8 cellular contexts compared by ENCODE assay signal in genomic region chr2:95526360-95527341, GRCh38. TPM values are rescaled to one million over a fixed set of nuclear protein-coding genes. Genes with fewer than 3 reads are reported as not detected.
DNase-seq lines count a peak whose midpoint lies in the region; ATAC-seq and TF ChIP-seq lines count a peak whose summit lies in the region.

No MANE protein-coding gene starts in this region.

- no peaks in the 10 kb centered on the region for H3K9me3 ChIP-seq in right lobe of liver

- ATAC-seq in GM21367 (IDR thresholded peaks at IDR 0.05; ENCODE audit: unreplicated experiment) (peak; percentile 48), activated B cell treated with CpG ODN at 0.5 μM for 24 hours (ENCODE audit: low read depth) (peak; percentile 68), right lobe of liver (peak; percentile 98 to 99 (median 98))

- TF ChIP-seq CTCF in activated B cell treated with CpG ODN at 0.5 μM for 24 hours (IDR thresholded peaks at IDR 0.05) (no peak), cardiac fibroblast (IDR thresholded peaks at IDR 0.05; ENCODE audit: low read depth, low read length) (peak; percentile 34), right lobe of liver (IDR thresholded peaks at IDR 0.05) (peak in 3 of 4 donors; percentile 5 to 39 (median 35))

- H3K27me3 ChIP-seq in right lobe of liver, result no peaks in the 10 kb centered on the region

- H3K4me1 Mint-ChIP-seq in activated B cell treated with CpG ODN at 0.5 μM for 24 hours, result peaks cover 32% of the 10 kb centered on the region

- WGBS in right lobe of liver (ENCODE audit: insufficient coverage, low coverage, low lambda C conversion rate, missing lambda C conversion rate), result 1% methylated on average over 28 of the region's 84 CpGs

- peak overlapping the region; percentile 60 to 72 (median 61) for H3K27ac ChIP-seq in right lobe of liver

- no peaks in the 10 kb centered on the region for H3K27me3 Mint-ChIP-seq in activated B cell treated with CpG ODN at 0.5 μM for 24 hours

- H3K36me3 ChIP-seq in right lobe of liver, result peaks cover 0 to 5% (median 0%) of the 10 kb centered on the region in 4 donors

- peak overlapping the region; percentile 91 for H3K4me3 Mint-ChIP-seq in activated B cell treated with CpG ODN at 0.5 μM for 24 hours

- H3K9me3 Mint-ChIP-seq in activated B cell treated with CpG ODN at 0.5 μM for 24 hours, result no peaks in the 10 kb centered on the region

- peaks cover 0 to 16% (median 7%) of the 10 kb centered on the region in 4 donors for H3K4me1 ChIP-seq in right lobe of liver

- intact Hi-C loops in activated B cell treated with CpG ODN at 0.5 μM for 24 hours (cut with micrococcal nuclease), result loop anchor here (5.0 kb wide), 1 partner anchor 124 kb away; the partner anchor contains the start of gene FAHD2A
- intact Hi-C loops in right lobe of liver (cut with DNase I), result no loop called here

- TF ChIP-seq POLR2A in right lobe of liver (IDR thresholded peaks at IDR 0.05), result peak; percentile 75

- H3K4me3 ChIP-seq in cardiac fibroblast (replicated peaks in 1 of 2; ENCODE audit: low read depth in 2 of 2, low read length in 2 of 2) (peak overlapping the region; percentile 69 to 73), right lobe of liver (peak overlapping the region; percentile 72 to 89 (median 75))

- peaks cover 17% of the 10 kb centered on the region for H3K36me3 Mint-ChIP-seq in activated B cell treated with CpG ODN at 0.5 μM for 24 hours (ENCODE audit: low read depth)

- POLR2A ChIA-PET in activated B cell treated with CpG ODN at 0.5 μM for 24 hours (lab: Charles Lee), result no interaction called here

- no peak overlapping the region for H3K27ac Mint-ChIP-seq in activated B cell treated with CpG ODN at 0.5 μM for 24 hours

- DNase-seq in COR-L47 (lab: John Stamatoyannopoulos, UW) (peak; percentile 75), LoVo (ENCODE audit: low spot score) (peak; percentile 60), activated B cell treated with CpG ODN at 0.5 μM for 24 hours (peak; percentile 50), cardiac fibroblast (ENCODE audit: low read depth in 2 of 2) (peak; percentile 73 to 76), right lobe of liver (peak; percentile 84 to 87 (median 84)), SKM-1 treated with dmso at 0.1 percent for 144 hours (lab: John Stamatoyannopoulos, UW; ENCODE audit: unreplicated experiment) (no peak)
- DNase-seq in stimulated activated CD8-positive, alpha-beta memory T cell treated with anti-CD3 and anti-CD28 coated beads, Interleukin-15, amount 100 ng/mL, for 1 hour (ENCODE audit: low read depth), result peak; percentile 10

- CTCF ChIA-PET in activated B cell treated with CpG ODN at 0.5 μM for 24 hours (lab: Charles Lee), result no interaction called here

RNA-seq across cellular contexts. Expression of gene TRIM43B, which starts 42.1 kb away (rescaled TPM):
- total RNA-seq in activated B cell treated with CpG ODN at 0.5 μM for 24 hours (not detected in 2 replicates), right lobe of liver (not detected)

Comparison
In these comparisons a context has a peak if more than half of its experiments do, and no peak if none do; other contexts are left out.
1. ATAC-seq: peak in every context shown above with its lines; median percentile 98 in right lobe of liver; 68 in activated B cell treated with CpG ODN at 0.5 μM for 24 hours; 48 in GM21367.